ENCODE assay signal across 24 cellular contexts in genomic region chr4:153725070-153725810, GRCh38. TPM values are rescaled to one million over a fixed set of nuclear protein-coding genes. Genes with fewer than 3 reads are reported as not detected.
DNase-seq lines count a peak whose midpoint lies in the region; ATAC-seq, FAIRE-seq and TF ChIP-seq lines count a peak whose summit lies in the region.
"Had no signal": no experiment of that assay in that cellular context is flagged by ENCODE, and none has a peak within 500 bp of the region (broad histone marks: within the 10 kb centered on the region; RNA-seq: fewer than 3 reads in every experiment).

No MANE protein-coding gene starts in this region.

- H3K36me3 Mint-ChIP-seq in dendritic cell treated with granulocyte-macrophage colony-stimulating factor and Interleukin-4, amounts not matched to agents 40 ng/mL and 50 ng/mL, for 4 days (ENCODE audit: low read depth): no peaks in the 10 kb centered on the region
- no peaks in the 10 kb centered on the region for H3K36me3 Mint-ChIP-seq in GM23338 (ENCODE audit: low read depth)
- H3K36me3 Mint-ChIP-seq: CD4-positive, alpha-beta memory T cell had no signal

- no peak overlapping the region for H3K4me3 ChIP-seq in liver (ENCODE audit: low read depth in 1 of 3, low read length in 3 of 3)
- H3K4me3 ChIP-seq in HepG2 (replicated peaks in 1 of 3; ENCODE audit: insufficient read depth in 1 of 3, low read depth in 2 of 3, low read length in 3 of 3): no peak overlapping the region
- no peak overlapping the region for H3K4me3 ChIP-seq in aorta (ENCODE audit: low read length in 2 of 2)
- H3K4me3 ChIP-seq in GM23338: no peak overlapping the region
- H3K4me3 ChIP-seq: MG63 had no signal

- H3K4me3 Mint-ChIP-seq in dendritic cell treated with granulocyte-macrophage colony-stimulating factor and Interleukin-4, amounts not matched to agents 40 ng/mL and 50 ng/mL, for 4 days: no peak overlapping the region
- H3K4me3 Mint-ChIP-seq in GM23338: no peak overlapping the region
- H3K4me3 Mint-ChIP-seq: CD4-positive, alpha-beta memory T cell had no signal

- ATAC-seq in HepG2 (no peak), left lobe of liver (peak; percentile 93), aorta (ENCODE audit: low FRiP score) (peak; percentile 71), GM23338 (no peak)
- ATAC-seq: PC-3, SK-N-SH treated with all-trans-retinoic acid at 6 μM for 48 hours had no signal

- no peak for TF ChIP-seq POLR2A in HepG2 (IDR thresholded peaks at IDR 0.05; ENCODE audit: insufficient read depth in 1 of 2, low read depth in 2 of 2, low read length in 2 of 2)

- H3K27me3 ChIP-seq in liver (ENCODE audit: control insufficient read depth in 4 of 4, insufficient read depth in 4 of 4, low read length in 3 of 4): no peaks in the 10 kb centered on the region
- H3K27me3 ChIP-seq in HepG2 (ENCODE audit: control insufficient read depth in 1 of 2, insufficient read depth in 2 of 2, low read length in 2 of 2): no peaks in the 10 kb centered on the region
- H3K27me3 ChIP-seq in aorta (ENCODE audit: control insufficient read depth in 1 of 2, insufficient read depth in 2 of 2, low read length in 1 of 2): no peaks in the 10 kb centered on the region
- H3K27me3 ChIP-seq in GM23338 (ENCODE audit: insufficient read depth): no peaks in the 10 kb centered on the region
- H3K27me3 ChIP-seq: MG63 had no signal

- H3K36me3 ChIP-seq in liver (ENCODE audit: control insufficient read depth in 4 of 4, insufficient read depth in 3 of 4, low read depth in 1 of 4, low read length in 3 of 4) (no peaks in the 10 kb centered on the region), HepG2 (replicated peaks in 1 of 2; ENCODE audit: control insufficient read depth in 1 of 2, insufficient read depth in 2 of 2, low read length in 2 of 2) (no peaks in the 10 kb centered on the region), aorta (ENCODE audit: control insufficient read depth in 1 of 2, insufficient read depth in 2 of 2, low read length in 1 of 2) (no peaks in the 10 kb centered on the region), GM23338 (ENCODE audit: insufficient read depth) (no peaks in the 10 kb centered on the region)
- H3K36me3 ChIP-seq: MG63 had no signal

- H3K9me3 ChIP-seq in liver (ENCODE audit: control insufficient read depth in 4 of 4, low read length in 3 of 4) (no peaks in the 10 kb centered on the region), HepG2 (ENCODE audit: low read length) (no peaks in the 10 kb centered on the region), aorta (ENCODE audit: control insufficient read depth, low read length) (no peaks in the 10 kb centered on the region)
- H3K9me3 ChIP-seq: MG63 had no signal

- POLR2A ChIA-PET in HepG2 (lab: Yijun Ruan, JAX): no interaction called here

- TF ChIP-seq EP300 in HepG2 (IDR thresholded peaks at IDR 0.05; ENCODE audit: low read depth in 2 of 2, low read length in 2 of 2) (no peak), HepG2 (CRISPR knock-in tag; IDR thresholded peaks at IDR 0.05; ENCODE audit: borderline replicate concordance) (no peak)

- H3K27ac ChIP-seq in liver (ENCODE audit: low read depth in 1 of 2, low read length in 2 of 2) (no peak overlapping the region), HepG2 (ENCODE audit: extremely low read length, insufficient read depth, low read length) (no peak overlapping the region), aorta (ENCODE audit: low read depth in 1 of 2, low read length in 2 of 2) (no peak overlapping the region), GM23338 (ENCODE audit: low read depth) (no peak overlapping the region)

- no peaks in the 10 kb centered on the region for H4K20me1 ChIP-seq in HepG2 (ENCODE audit: insufficient read depth, low read length)
- no peaks in the 10 kb centered on the region for H4K20me1 ChIP-seq in GM23338 (replicated peaks; ENCODE audit: insufficient read depth)

- H3F3A ChIP-seq in GM23338 (replicated peaks; ENCODE audit: low read depth): no peaks in the 10 kb centered on the region

- H3K4me2 ChIP-seq in HepG2 (ENCODE audit: low read depth, low read length): no peak overlapping the region
- H3K4me2 ChIP-seq in GM23338: no peak overlapping the region

- no peak for TF ChIP-seq CTCF in liver (IDR thresholded peaks at IDR 0.05; ENCODE audit: low read depth, low read length, missing input control)
- no peak for TF ChIP-seq CTCF in HepG2 (CRISPR knock-in tag; IDR thresholded peaks at IDR 0.05)
- no peak for TF ChIP-seq CTCF in GM23338 (conservative IDR thresholded peaks at IDR 0.05; ENCODE audit: low read depth in 2 of 2)

- no peaks in the 10 kb centered on the region for H3K79me2 ChIP-seq in HepG2 (ENCODE audit: insufficient read depth, low read length)
- no peaks in the 10 kb centered on the region for H3K79me2 ChIP-seq in GM23338 (replicated peaks; ENCODE audit: insufficient read depth)

- H3K9me3 Mint-ChIP-seq in dendritic cell treated with granulocyte-macrophage colony-stimulating factor and Interleukin-4, amounts not matched to agents 40 ng/mL and 50 ng/mL, for 4 days: no peaks in the 10 kb centered on the region
- no peaks in the 10 kb centered on the region for H3K9me3 Mint-ChIP-seq in GM23338
- H3K9me3 Mint-ChIP-seq: CD4-positive, alpha-beta memory T cell had no signal

- TF ChIP-seq RAD21 in liver (IDR thresholded peaks at IDR 0.05) (no peak), HepG2 (CRISPR knock-in tag; IDR thresholded peaks at IDR 0.05) (no peak)

- in situ Hi-C loops in HepG2 (cut with HindIII; ENCODE audit: extremely low pct_ligation_motif_present, low pct_unique_long_range_greater_than_20kb): no loop called here

- intact Hi-C loops in HepG2 (cut with micrococcal nuclease; ENCODE audit: unreplicated experiment) (no loop called here), aorta (cut with DNase I) (no loop called here)
- intact Hi-C loops in dendritic cell treated with granulocyte-macrophage colony-stimulating factor and Interleukin-4, amounts not matched to agents 40 ng/mL and 50 ng/mL, for 4 days (cut with micrococcal nuclease): loop anchor here (5.0 kb wide), 1 partner anchor 38 kb away; no protein-coding TSS in a partner anchor

- BruUV-seq in HepG2 (replicated peaks; lab: Mats Ljungman, UMichigan): no TSS peak

- H3K27me3 Mint-ChIP-seq in dendritic cell treated with granulocyte-macrophage colony-stimulating factor and Interleukin-4, amounts not matched to agents 40 ng/mL and 50 ng/mL, for 4 days: no peaks in the 10 kb centered on the region
- H3K27me3 Mint-ChIP-seq in GM23338 (ENCODE audit: insufficient read depth, low read depth, poor library complexity): peaks cover 4% of the 10 kb centered on the region

- CTCF ChIA-PET in HepG2 (lab: Yijun Ruan, JAX; ENCODE audit: low intra/inter-chr PET ratio, low total read pairs): no interaction called here

- H3K27ac Mint-ChIP-seq in dendritic cell treated with granulocyte-macrophage colony-stimulating factor and Interleukin-4, amounts not matched to agents 40 ng/mL and 50 ng/mL, for 4 days: peak overlapping the region; percentile 39
- H3K27ac Mint-ChIP-seq in GM23338: no peak overlapping the region
- H3K27ac Mint-ChIP-seq: CD4-positive, alpha-beta memory T cell had no signal

- no peak overlapping the region for H3K9ac ChIP-seq in liver (ENCODE audit: low read depth in 1 of 2, low read length in 2 of 2)
- no peak overlapping the region for H3K9ac ChIP-seq in HepG2 (ENCODE audit: insufficient read depth, low read depth, low read length)

- DNase-seq in HepG2 (ENCODE audit: low spot score) (no peak), left lobe of liver (ENCODE audit: low spot score) (no peak), aorta (no peak), GM23338 (ENCODE audit: low spot score) (no peak), cerebellar cortex (ENCODE audit: low spot score) (no peak), C1 segment of cervical spinal cord (lab: John Stamatoyannopoulos, UW) (no peak)
- DNase-seq: CD4-positive, alpha-beta memory T cell; COR-L47; H7; KBM-7; MG63; NCI-H1417; NCI-H1694; NCI-H2029 treated with DMSO at 0.1 percent for 48 hours; NCI-H510A; NCI-H69; PC-3 had no signal

- H2AFZ ChIP-seq in HepG2 (ENCODE audit: low read length) (no peak overlapping the region), GM23338 (no peak overlapping the region)

- peaks cover 56% of the 10 kb centered on the region for H3K4me1 Mint-ChIP-seq in dendritic cell treated with granulocyte-macrophage colony-stimulating factor and Interleukin-4, amounts not matched to agents 40 ng/mL and 50 ng/mL, for 4 days (ENCODE audit: low read depth)
- H3K4me1 Mint-ChIP-seq in GM23338: no peaks in the 10 kb centered on the region
- H3K4me1 Mint-ChIP-seq: CD4-positive, alpha-beta memory T cell had no signal

- WGBS in liver: 81% methylated on average over 9 of the region's 9 CpGs
- 64% methylated on average over 8 of the region's 9 CpGs for WGBS in HepG2 (ENCODE audit: low lambda C conversion rate)
- WGBS in aorta, 2 donors: 94% methylated on average over 9 of the region's 9 CpGs

- no peaks in the 10 kb centered on the region for H3K9me2 ChIP-seq in GM23338 (ENCODE audit: insufficient read depth)

- FAIRE-seq in HepG2 (lab: Jason Lieb, UNC): no peak
- FAIRE-seq: G401.6, HTR-8/SVneo had no signal

- peaks cover 3 to 10% (median 7%) of the 10 kb centered on the region in 4 donors for H3K4me1 ChIP-seq in liver (ENCODE audit: control insufficient read depth in 4 of 4, insufficient read depth in 4 of 4, low read length in 3 of 4)
- no peaks in the 10 kb centered on the region for H3K4me1 ChIP-seq in HepG2 (ENCODE audit: insufficient read depth, low read length)
- H3K4me1 ChIP-seq in aorta (ENCODE audit: control insufficient read depth in 1 of 2, insufficient read depth in 2 of 2, low read length in 2 of 2): no peaks in the 10 kb centered on the region
- no peaks in the 10 kb centered on the region; the same call in 1 of the 2 replicates for H3K4me1 ChIP-seq in GM23338 (ENCODE audit: insufficient read depth)

RNA-seq across cellular contexts. Expression of gene RNF175, which starts 34.6 kb away (rescaled TPM):
- total RNA-seq in liver (under 1 TPM; 0.08 to 0.65 TPM), HepG2 (2016; rRNA removed; fragmentation: Illumina TruSeq; extraction: Trizol) (not detected in 2 replicates), left lobe of liver (not detected), aorta (1 to 10 TPM in 1 of 2 donors, not detected in 1; 1.0 TPM)
- polyA plus RNA-seq in liver (under 1 TPM in 1 of 2 donors, not detected in 1; 0.24 TPM), HepG2 (2011; rRNA removed) (not detected in 2 replicates), aorta (under 1 TPM in 1 of 2 donors, not detected in 1; 0.33 TPM), GM23338 (2016; fragmentation: Nextera tagmentation; extraction: Ambion mirVana) (4.8 and 4.9 TPM in 2 replicates)
- total RNA-seq in HepG2 (2016; cell fraction: cytosol; rRNA removed; fragmentation: Illumina TruSeq; extraction: Trizol; ENCODE audit: low read depth): not detected in 2 replicates
- not detected in 2 replicates for total RNA-seq in HepG2 (2016; cell fraction: insoluble cytoplasmic fraction; rRNA removed; fragmentation: Illumina TruSeq; extraction: Trizol)
- not detected in 2 replicates for total RNA-seq in HepG2 (2016; cell fraction: membrane; rRNA removed; fragmentation: Illumina TruSeq; extraction: Trizol)
- total RNA-seq in HepG2 (2016; cell fraction: nucleus; rRNA removed; fragmentation: Illumina TruSeq; extraction: Trizol): not detected in 2 replicates
- not detected in 2 replicates for polyA plus RNA-seq in HepG2 (2011; cell fraction: cytosol; rRNA removed)
- not detected in 2 replicates for polyA plus RNA-seq in HepG2 (2011; cell fraction: nucleus; rRNA removed)
- not detected in 2 replicates for polyA plus RNA-seq in HepG2 (2012)
- polyA plus RNA-seq in HepG2 (2016; cell fraction: cytosol; fragmentation: Illumina TruSeq; extraction: Trizol; ENCODE audit: low read depth): not detected in 2 replicates
- polyA plus RNA-seq in HepG2 (2016; cell fraction: insoluble cytoplasmic fraction; fragmentation: Illumina TruSeq; extraction: Trizol; ENCODE audit: low read depth): not detected in 2 replicates
- polyA plus RNA-seq in HepG2 (2016; cell fraction: membrane; fragmentation: Illumina TruSeq; extraction: Trizol; ENCODE audit: low read depth): not detected in 2 replicates
- not detected in 2 replicates for polyA plus RNA-seq in HepG2 (2016; cell fraction: nucleus; fragmentation: Illumina TruSeq; extraction: Trizol; ENCODE audit: insufficient read depth, low read depth)
- polyA minus RNA-seq in HepG2 (2011; rRNA and poly(A)+ RNA removed; ENCODE audit: low replicate concordance): not detected in 2 replicates
- not detected in 2 replicates for polyA minus RNA-seq in HepG2 (2011; cell fraction: cytosol; rRNA and poly(A)+ RNA removed)
- polyA minus RNA-seq in HepG2 (2011; cell fraction: nucleus; rRNA and poly(A)+ RNA removed): not detected in 2 replicates
- total RNA-seq in GM23338 (2014; rRNA removed; shearing (Covaris generic)): 4.7 and 14.9 TPM in 2 replicates
- total RNA-seq: A172, PC-3 had no signal
- polyA plus RNA-seq: BJ had no signal

RNA-seq across cellular contexts. Expression of gene TLR2, which starts 41.2 kb away (rescaled TPM):
- 10 to 100 TPM in 1 of 2 donors, 1 to 10 TPM in 1; 6.8 to 15.6 TPM for total RNA-seq in liver
- 1 to 10 TPM; 2.9 to 5.6 TPM for polyA plus RNA-seq in liver
- 0.20 and 0.73 TPM in 2 replicates for total RNA-seq in HepG2 (2016; rRNA removed; fragmentation: Illumina TruSeq; extraction: Trizol)
- total RNA-seq in HepG2 (2016; cell fraction: cytosol; rRNA removed; fragmentation: Illumina TruSeq; extraction: Trizol; ENCODE audit: low read depth): 0.10 TPM in 1 of 2 replicates, not detected in the other
- total RNA-seq in HepG2 (2016; cell fraction: insoluble cytoplasmic fraction; rRNA removed; fragmentation: Illumina TruSeq; extraction: Trizol): 0.24 and 0.61 TPM in 2 replicates
- 0.12 and 0.17 TPM in 2 replicates for total RNA-seq in HepG2 (2016; cell fraction: membrane; rRNA removed; fragmentation: Illumina TruSeq; extraction: Trizol)
- 2.1 and 2.2 TPM in 2 replicates for total RNA-seq in HepG2 (2016; cell fraction: nucleus; rRNA removed; fragmentation: Illumina TruSeq; extraction: Trizol)
- polyA plus RNA-seq in HepG2 (2011; rRNA removed): 0.48 and 0.63 TPM in 2 replicates
- polyA plus RNA-seq in HepG2 (2011; cell fraction: cytosol; rRNA removed): 0.09 and 0.12 TPM in 2 replicates
- 2.3 and 2.4 TPM in 2 replicates for polyA plus RNA-seq in HepG2 (2011; cell fraction: nucleus; rRNA removed)
- 0.29 and 0.55 TPM in 2 replicates for polyA plus RNA-seq in HepG2 (2012)
- polyA plus RNA-seq in HepG2 (2016; cell fraction: cytosol; fragmentation: Illumina TruSeq; extraction: Trizol; ENCODE audit: low read depth): 0.07 TPM in 1 of 2 replicates, not detected in the other
- 0.15 and 0.40 TPM in 2 replicates for polyA plus RNA-seq in HepG2 (2016; cell fraction: insoluble cytoplasmic fraction; fragmentation: Illumina TruSeq; extraction: Trizol; ENCODE audit: low read depth)
- 0.10 TPM in 1 of 2 replicates, not detected in the other for polyA plus RNA-seq in HepG2 (2016; cell fraction: membrane; fragmentation: Illumina TruSeq; extraction: Trizol; ENCODE audit: low read depth)
- 2.7 and 3.2 TPM in 2 replicates for polyA plus RNA-seq in HepG2 (2016; cell fraction: nucleus; fragmentation: Illumina TruSeq; extraction: Trizol; ENCODE audit: insufficient read depth, low read depth)
- 0.40 TPM in 1 of 2 replicates, not detected in the other for polyA minus RNA-seq in HepG2 (2011; rRNA and poly(A)+ RNA removed; ENCODE audit: low replicate concordance)
- polyA minus RNA-seq in HepG2 (2011; cell fraction: cytosol; rRNA and poly(A)+ RNA removed): not detected in 2 replicates
- 5.7 TPM in 2 replicates for polyA minus RNA-seq in HepG2 (2011; cell fraction: nucleus; rRNA and poly(A)+ RNA removed)
- 5.0 TPM for total RNA-seq in left lobe of liver
- 10 to 100 TPM; 49.9 to 55.7 TPM for total RNA-seq in aorta
- polyA plus RNA-seq in aorta: 10 to 100 TPM in 1 of 2 donors, 1 to 10 TPM in 1; 6.1 to 12.8 TPM
- total RNA-seq in GM23338 (2014; rRNA removed; shearing (Covaris generic)): 1.2 and 2.1 TPM in 2 replicates
- polyA plus RNA-seq in GM23338 (2016; fragmentation: Nextera tagmentation; extraction: Ambion mirVana): 0.37 and 0.63 TPM in 2 replicates
- total RNA-seq: A172 had no signal
- polyA plus RNA-seq: BJ had no signal

Comparison
In these comparisons a context has a peak if more than half of its experiments do, and no peak if none do; other contexts are left out.
1. ATAC-seq: peak in left lobe of liver (single experiment) and aorta (single experiment); none in HepG2 (single experiment) and GM23338 (single experiment).